ENCODE assay signal across 8 cellular contexts in genomic region chr13:26226209-26226608, GRCh38.
"Had no signal": no experiment of that assay in that cellular context is flagged by ENCODE, and none has a peak within 500 bp of the region (broad histone marks: within the 10 kb centered on the region; RNA-seq: fewer than 3 reads in every experiment).

No MANE protein-coding gene starts in this region.

- H3K4me3 ChIP-seq: GM23338 had no signal

- ATAC-seq: GM23338 had no signal

- DNase-seq: H9, HCEC 1CT, KG1 had no signal

- H3K4me2 ChIP-seq: GM23338 had no signal

- H3K9me3 Mint-ChIP-seq: GM23338, H9, IgD-negative memory B cell had no signal

- H3K27me3 Mint-ChIP-seq: IgD-negative memory B cell had no signal

- FAIRE-seq: H1, H54, HTR-8/SVneo had no signal

- H3K27ac Mint-ChIP-seq: GM23338, H9, IgD-negative memory B cell had no signal

- H3K4me3 Mint-ChIP-seq: GM23338, H9 had no signal
